Comparison of ENCODE assay signal across 8 cellular contexts in the genomic region with DNA sequence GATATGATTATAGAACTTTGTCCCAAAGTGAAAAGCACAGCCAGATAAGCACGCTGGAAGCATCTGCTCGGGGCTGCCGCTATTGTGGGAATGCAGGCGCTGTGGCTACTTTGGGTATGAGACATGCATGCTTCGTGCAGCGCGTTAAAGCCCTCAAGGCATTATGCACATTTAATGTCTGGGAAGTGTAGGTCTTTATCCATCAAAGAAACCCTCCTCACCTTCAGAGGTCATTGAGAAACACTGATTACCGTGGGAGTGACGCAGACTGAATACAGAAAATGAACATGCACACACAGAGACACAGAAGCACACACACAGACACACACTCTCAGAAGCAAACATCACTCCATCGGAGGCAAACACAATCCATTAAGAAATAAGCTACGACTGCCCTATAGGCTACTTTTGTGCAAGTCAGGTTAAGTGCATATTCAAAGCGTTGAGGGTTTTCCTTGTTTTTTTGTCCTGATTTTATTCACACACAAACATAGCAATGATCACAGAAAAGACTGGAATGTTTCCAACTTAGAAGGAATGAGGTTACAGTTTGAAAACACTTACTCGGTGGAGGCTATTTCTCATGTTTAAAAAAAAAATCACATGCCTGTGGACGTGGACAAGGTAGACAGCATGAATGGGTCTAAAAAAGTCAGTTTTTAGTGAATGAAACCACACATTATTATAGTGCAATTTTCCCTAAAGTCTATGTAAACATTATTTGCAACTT.
DNase-seq lines count a peak whose midpoint lies in the region; ATAC-seq, FAIRE-seq and TF ChIP-seq lines count a peak whose summit lies in the region.
"Had no signal": no experiment of that assay in that cellular context is flagged by ENCODE, and none has a peak within 500 bp of the region (broad histone marks: within the 10 kb centered on the region; RNA-seq: fewer than 3 reads in every experiment).

No MANE protein-coding gene starts in this region.

- POLR2A ChIA-PET in HepG2 (lab: Yijun Ruan, JAX) = no interaction called here

- H3K27ac ChIP-seq in HepG2 (ENCODE audit: extremely low read length, insufficient read depth, low read length) (peak overlapping the region; percentile 16), upper lobe of left lung (peak overlapping the region in 2 of 4 donors; percentile 38 to 42)

- H4K20me1 ChIP-seq in HepG2 (ENCODE audit: insufficient read depth, low read length) = no peaks in the 10 kb centered on the region

- CTCF ChIA-PET in HepG2 (lab: Yijun Ruan, JAX; ENCODE audit: low intra/inter-chr PET ratio, low total read pairs) = no interaction called here

- H3K9ac ChIP-seq in HepG2 (ENCODE audit: insufficient read depth, low read depth, low read length) = no peak overlapping the region

- H3K4me3 ChIP-seq in HepG2 (replicated peaks in 1 of 3; ENCODE audit: insufficient read depth in 1 of 3, low read depth in 2 of 3, low read length in 3 of 3) (peak overlapping the region; percentile 18 to 51 (median 28); a peak in 4 of 6 replicates), upper lobe of left lung (peak overlapping the region in 3 of 4 donors; percentile 28 to 45 (median 34))

- TF ChIP-seq POLR2A in HepG2 (IDR thresholded peaks at IDR 0.05; ENCODE audit: insufficient read depth in 1 of 2, low read depth in 2 of 2, low read length in 2 of 2) (no peak), upper lobe of left lung (IDR thresholded peaks at IDR 0.05) (no peak)

- H3K4me2 ChIP-seq in HepG2 (ENCODE audit: low read depth, low read length) = peak overlapping the region; percentile 62

- peak; percentile 21 for FAIRE-seq in HepG2 (lab: Jason Lieb, UNC)

- 46% methylated on average over 7 of the region's 14 CpGs for WGBS in HepG2 (ENCODE audit: low lambda C conversion rate)
- 43 to 45% methylated on average over 14 of the region's 14 CpGs for WGBS in upper lobe of left lung, 2 donors

- H2AFZ ChIP-seq in HepG2 (ENCODE audit: low read length) = peak overlapping the region; percentile 34

- intact Hi-C loops in HepG2 (cut with micrococcal nuclease; ENCODE audit: unreplicated experiment) = no loop called here

- no TSS peak for BruUV-seq in HepG2 (replicated peaks; lab: Mats Ljungman, UMichigan)

- no peak for TF ChIP-seq RAD21 in HepG2 (CRISPR knock-in tag; IDR thresholded peaks at IDR 0.05)

- TF ChIP-seq CTCF in HepG2 (CRISPR knock-in tag; IDR thresholded peaks at IDR 0.05) = no peak
- no peak for TF ChIP-seq CTCF in upper lobe of left lung (IDR thresholded peaks at IDR 0.05)
- no peak for TF ChIP-seq CTCF in GM13977 (IDR thresholded peaks at IDR 0.05; ENCODE audit: extremely low read depth, insufficient read depth, missing control alignments)

- in situ Hi-C loops in HepG2 (cut with HindIII; ENCODE audit: extremely low pct_ligation_motif_present, low pct_unique_long_range_greater_than_20kb) = no loop called here
- in situ Hi-C loops in GM13977 (cut with MboI; ENCODE audit: low pct_unique_long_range_greater_than_20kb, low sequenced_read_pairs, unreplicated experiment) = loop anchor here (25.0 kb wide), 1 partner anchor 289 kb away; no protein-coding TSS in a partner anchor

- peak; percentile 13 for DNase-seq in NCI-H1694 (lab: John Stamatoyannopoulos, UW)
- DNase-seq in cerebellar cortex (ENCODE audit: low spot score) = peak; percentile 24
- DNase-seq in HepG2 (ENCODE audit: low spot score) = no peak
- DNase-seq in upper lobe of left lung = peak in 1 of 2 donors; percentile 48
- no peak for DNase-seq in GM13977 (ENCODE audit: low spot score)
- no peak for DNase-seq in GDM1 (lab: John Stamatoyannopoulos, UW)
- DNase-seq: dermis blood vessel endothelial cell had no signal

- H3K36me3 ChIP-seq in HepG2 (replicated peaks in 1 of 2; ENCODE audit: control insufficient read depth in 1 of 2, insufficient read depth in 2 of 2, low read length in 2 of 2) (no peaks in the 10 kb centered on the region), upper lobe of left lung (no peaks in the 10 kb centered on the region)

- peaks cover 42% of the 10 kb centered on the region for H3K4me1 ChIP-seq in HepG2 (ENCODE audit: insufficient read depth, low read length)
- peaks cover 0 to 5% (median 2%) of the 10 kb centered on the region in 4 donors for H3K4me1 ChIP-seq in upper lobe of left lung

- TF ChIP-seq EP300 in HepG2 (IDR thresholded peaks at IDR 0.05; ENCODE audit: low read depth in 2 of 2, low read length in 2 of 2) = no peak
- TF ChIP-seq EP300 in HepG2 (CRISPR knock-in tag; IDR thresholded peaks at IDR 0.05; ENCODE audit: borderline replicate concordance) = no peak
- no peak for TF ChIP-seq EP300 in upper lobe of left lung (IDR thresholded peaks at IDR 0.05)

- no peaks in the 10 kb centered on the region for H3K79me2 ChIP-seq in HepG2 (ENCODE audit: insufficient read depth, low read length)

- no peaks in the 10 kb centered on the region for H3K27me3 ChIP-seq in HepG2 (ENCODE audit: control insufficient read depth in 1 of 2, insufficient read depth in 2 of 2, low read length in 2 of 2)
- no peaks in the 10 kb centered on the region for H3K27me3 ChIP-seq in upper lobe of left lung

- ATAC-seq in HepG2 (peak; percentile 90), upper lobe of left lung (ENCODE audit: low FRiP score in 2 of 2) (peak; percentile 70 to 76), HG03108 (IDR thresholded peaks at IDR 0.05; ENCODE audit: unreplicated experiment) (no peak)

- H3K9me3 ChIP-seq in HepG2 (ENCODE audit: low read length) = no peaks in the 10 kb centered on the region
- H3K9me3 ChIP-seq in upper lobe of left lung = no peaks in the 10 kb centered on the region

TF ChIP-seq in HepG2, 621 proteins besides CTCF, POLR2A, EP300 and RAD21:
- TF ChIP-seq SALL1 (CRISPR knock-in tag; IDR thresholded peaks at IDR 0.05) (peak; percentile 52), ZNF292 (CRISPR knock-in tag; IDR thresholded peaks at IDR 0.05; ENCODE audit: borderline replicate concordance, low read depth) (peak; percentile 88), ZNF768 (CRISPR knock-in tag; IDR thresholded peaks at IDR 0.05) (no peak), KDM2A (CRISPR knock-in tag; IDR thresholded peaks at IDR 0.05; ENCODE audit: borderline replicate concordance, low read depth) (no peak), GATAD2A (CRISPR knock-in tag; IDR thresholded peaks at IDR 0.05) (peak; percentile 23; the same call in 1 of the 2 replicates), ZNF441 (CRISPR knock-in tag; IDR thresholded peaks at IDR 0.05; ENCODE audit: borderline replicate concordance) (no peak), KMT2A (CRISPR knock-in tag; IDR thresholded peaks at IDR 0.05) (peak; percentile 63; the same call in 1 of the 2 replicates)
- TF ChIP-seq, protein P1, sequence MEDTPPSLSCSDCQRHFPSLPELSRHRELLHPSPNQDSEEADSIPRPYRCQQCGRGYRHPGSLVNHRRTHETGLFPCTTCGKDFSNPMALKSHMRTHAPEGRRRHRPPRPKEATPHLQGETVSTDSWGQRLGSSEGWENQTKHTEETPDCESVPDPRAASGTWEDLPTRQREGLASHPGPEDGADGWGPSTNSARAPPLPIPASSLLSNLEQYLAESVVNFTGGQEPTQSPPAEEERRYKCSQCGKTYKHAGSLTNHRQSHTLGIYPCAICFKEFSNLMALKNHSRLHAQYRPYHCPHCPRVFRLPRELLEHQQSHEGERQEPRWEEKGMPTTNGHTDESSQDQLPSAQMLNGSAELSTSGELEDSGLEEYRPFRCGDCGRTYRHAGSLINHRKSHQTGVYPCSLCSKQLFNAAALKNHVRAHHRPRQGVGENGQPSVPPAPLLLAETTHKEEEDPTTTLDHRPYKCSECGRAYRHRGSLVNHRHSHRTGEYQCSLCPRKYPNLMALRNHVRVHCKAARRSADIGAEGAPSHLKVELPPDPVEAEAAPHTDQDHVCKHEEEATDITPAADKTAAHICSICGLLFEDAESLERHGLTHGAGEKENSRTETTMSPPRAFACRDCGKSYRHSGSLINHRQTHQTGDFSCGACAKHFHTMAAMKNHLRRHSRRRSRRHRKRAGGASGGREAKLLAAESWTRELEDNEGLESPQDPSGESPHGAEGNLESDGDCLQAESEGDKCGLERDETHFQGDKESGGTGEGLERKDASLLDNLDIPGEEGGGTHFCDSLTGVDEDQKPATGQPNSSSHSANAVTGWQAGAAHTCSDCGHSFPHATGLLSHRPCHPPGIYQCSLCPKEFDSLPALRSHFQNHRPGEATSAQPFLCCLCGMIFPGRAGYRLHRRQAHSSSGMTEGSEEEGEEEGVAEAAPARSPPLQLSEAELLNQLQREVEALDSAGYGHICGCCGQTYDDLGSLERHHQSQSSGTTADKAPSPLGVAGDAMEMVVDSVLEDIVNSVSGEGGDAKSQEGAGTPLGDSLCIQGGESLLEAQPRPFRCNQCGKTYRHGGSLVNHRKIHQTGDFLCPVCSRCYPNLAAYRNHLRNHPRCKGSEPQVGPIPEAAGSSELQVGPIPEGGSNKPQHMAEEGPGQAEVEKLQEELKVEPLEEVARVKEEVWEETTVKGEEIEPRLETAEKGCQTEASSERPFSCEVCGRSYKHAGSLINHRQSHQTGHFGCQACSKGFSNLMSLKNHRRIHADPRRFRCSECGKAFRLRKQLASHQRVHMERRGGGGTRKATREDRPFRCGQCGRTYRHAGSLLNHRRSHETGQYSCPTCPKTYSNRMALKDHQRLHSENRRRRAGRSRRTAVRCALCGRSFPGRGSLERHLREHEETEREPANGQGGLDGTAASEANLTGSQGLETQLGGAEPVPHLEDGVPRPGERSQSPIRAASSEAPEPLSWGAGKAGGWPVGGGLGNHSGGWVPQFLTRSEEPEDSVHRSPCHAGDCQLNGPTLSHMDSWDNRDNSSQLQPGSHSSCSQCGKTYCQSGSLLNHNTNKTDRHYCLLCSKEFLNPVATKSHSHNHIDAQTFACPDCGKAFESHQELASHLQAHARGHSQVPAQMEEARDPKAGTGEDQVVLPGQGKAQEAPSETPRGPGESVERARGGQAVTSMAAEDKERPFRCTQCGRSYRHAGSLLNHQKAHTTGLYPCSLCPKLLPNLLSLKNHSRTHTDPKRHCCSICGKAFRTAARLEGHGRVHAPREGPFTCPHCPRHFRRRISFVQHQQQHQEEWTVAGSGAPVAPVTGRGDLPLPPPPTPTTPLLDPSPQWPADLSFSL (CRISPR knock-in tag; IDR thresholded peaks at IDR 0.05) = peak; percentile 63; the same call in 1 of the 2 replicates

Comparison
In these comparisons a context has a peak if more than half of its experiments do, and no peak if none do; other contexts are left out.
1. DNase-seq: peak in NCI-H1694 (single experiment) and cerebellar cortex (single experiment); none in HepG2 (single experiment), GM13977 (single experiment) and GDM1 (single experiment).